Comparison of ENCODE assay signal across 16 cellular contexts in the genomic region with DNA sequence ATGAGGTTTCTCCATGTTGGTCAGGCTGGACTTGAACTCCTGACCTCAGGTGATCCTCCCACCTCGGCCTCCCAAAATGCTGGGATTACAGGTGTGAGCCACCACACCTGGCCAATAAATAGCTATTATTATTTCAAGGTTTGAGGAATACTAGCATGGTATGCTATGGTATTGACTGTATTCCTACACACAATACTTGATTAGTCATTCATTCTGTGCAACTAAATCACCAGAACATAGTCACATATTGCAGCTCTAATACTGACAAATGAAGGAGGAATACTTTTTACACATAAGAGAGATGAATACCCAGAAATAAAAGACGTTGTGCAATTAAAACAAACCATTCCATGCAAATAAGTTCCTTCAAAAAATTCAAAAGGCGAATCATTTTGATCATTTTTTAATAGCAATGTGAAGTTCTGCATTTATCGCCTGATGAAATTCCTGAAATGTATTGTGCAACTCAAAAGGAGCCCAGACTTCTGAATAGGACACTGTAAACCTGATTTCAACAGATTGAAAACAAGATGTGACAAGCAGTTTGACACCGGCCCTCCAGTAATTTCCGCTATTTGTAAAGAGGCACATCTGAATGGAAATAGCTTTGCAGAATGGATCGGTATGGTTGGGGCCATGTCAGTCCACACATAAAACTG.
"Had no signal": no experiment of that assay in that cellular context is flagged by ENCODE, and none has a peak within 500 bp of the region (broad histone marks: within the 10 kb centered on the region; RNA-seq: fewer than 3 reads in every experiment).

No MANE protein-coding gene starts in this region.

- H3K36me3 ChIP-seq: gastroesophageal sphincter, spleen, tibial artery had no signal

- DNase-seq: activated CD4-positive, alpha-beta T cell treated with anti-CD3 and anti-CD28 coated beads, Interleukin-2, amount 10 ng/mL, durations not matched to agents 24 days and 14 days; activated CD8-positive, alpha-beta T cell treated with anti-CD3 and anti-CD28 coated beads for 36 hours; activated naive CD4-positive, alpha-beta T cell treated with anti-CD3 and anti-CD28 coated beads for 36 hours; activated T-cell treated with anti-CD3 and anti-CD28 coated beads, Interleukin-2, amount 50 U/mL, for 1 hour; erythroblast; immature natural killer cell; kidney glomerular epithelial cell; mesenchymal stem cell; mucosa of descending colon; naive B cell; spleen; stimulated activated naive CD4-positive, alpha-beta T cell; T1000; tibial artery had no signal

- H3K27ac ChIP-seq: gastroesophageal sphincter, spleen, tibial artery had no signal

- ATAC-seq: activated CD8-positive, alpha-beta T cell treated with anti-CD3 and anti-CD28 coated beads for 36 hours; activated T-helper 17 cell treated with anti-CD3 and anti-CD28 coated beads, Interleukin-2, amount 50 U/mL, for 72 hours; gastroesophageal sphincter; mucosa of descending colon had no signal

- H3K4me3 ChIP-seq: gastroesophageal sphincter, mucosa of descending colon, spleen, tibial artery had no signal

- H3K9me3 ChIP-seq: mucosa of descending colon had no signal

- H3K36me3 Mint-ChIP-seq: immature natural killer cell, naive B cell had no signal

- H3K4me3 Mint-ChIP-seq: activated CD4-positive, alpha-beta T cell treated with anti-CD3 and anti-CD28 coated beads, Interleukin-2, amount 10 ng/mL, durations not matched to agents 24 days and 14 days; activated CD8-positive, alpha-beta T cell treated with anti-CD3 and anti-CD28 coated beads for 36 hours; activated naive CD4-positive, alpha-beta T cell treated with anti-CD3 and anti-CD28 coated beads for 36 hours; activated T-helper 17 cell treated with anti-CD3 and anti-CD28 coated beads, Interleukin-2, amount 50 U/mL, for 72 hours; immature natural killer cell; naive B cell had no signal

- H3K27me3 ChIP-seq: gastroesophageal sphincter, spleen, tibial artery had no signal

- H3K4me1 Mint-ChIP-seq: activated CD4-positive, alpha-beta T cell treated with anti-CD3 and anti-CD28 coated beads, Interleukin-2, amount 10 ng/mL, durations not matched to agents 24 days and 14 days; activated T-helper 17 cell treated with anti-CD3 and anti-CD28 coated beads, Interleukin-2, amount 50 U/mL, for 72 hours; immature natural killer cell; naive B cell had no signal

- H3K27me3 Mint-ChIP-seq: activated CD4-positive, alpha-beta T cell treated with anti-CD3 and anti-CD28 coated beads, Interleukin-2, amount 10 ng/mL, durations not matched to agents 24 days and 14 days; activated CD8-positive, alpha-beta T cell treated with anti-CD3 and anti-CD28 coated beads for 36 hours; activated T-helper 17 cell treated with anti-CD3 and anti-CD28 coated beads, Interleukin-2, amount 50 U/mL, for 72 hours; naive B cell had no signal

- H3K27ac Mint-ChIP-seq: activated CD4-positive, alpha-beta T cell treated with anti-CD3 and anti-CD28 coated beads, Interleukin-2, amount 10 ng/mL, durations not matched to agents 24 days and 14 days; activated CD8-positive, alpha-beta T cell treated with anti-CD3 and anti-CD28 coated beads for 36 hours; activated naive CD4-positive, alpha-beta T cell treated with anti-CD3 and anti-CD28 coated beads for 36 hours; activated T-helper 17 cell treated with anti-CD3 and anti-CD28 coated beads, Interleukin-2, amount 50 U/mL, for 72 hours; immature natural killer cell; naive B cell had no signal

- H3K4me1 ChIP-seq: spleen, tibial artery had no signal
